1 cellular context compared by ENCODE assay signal in the genomic region with DNA sequence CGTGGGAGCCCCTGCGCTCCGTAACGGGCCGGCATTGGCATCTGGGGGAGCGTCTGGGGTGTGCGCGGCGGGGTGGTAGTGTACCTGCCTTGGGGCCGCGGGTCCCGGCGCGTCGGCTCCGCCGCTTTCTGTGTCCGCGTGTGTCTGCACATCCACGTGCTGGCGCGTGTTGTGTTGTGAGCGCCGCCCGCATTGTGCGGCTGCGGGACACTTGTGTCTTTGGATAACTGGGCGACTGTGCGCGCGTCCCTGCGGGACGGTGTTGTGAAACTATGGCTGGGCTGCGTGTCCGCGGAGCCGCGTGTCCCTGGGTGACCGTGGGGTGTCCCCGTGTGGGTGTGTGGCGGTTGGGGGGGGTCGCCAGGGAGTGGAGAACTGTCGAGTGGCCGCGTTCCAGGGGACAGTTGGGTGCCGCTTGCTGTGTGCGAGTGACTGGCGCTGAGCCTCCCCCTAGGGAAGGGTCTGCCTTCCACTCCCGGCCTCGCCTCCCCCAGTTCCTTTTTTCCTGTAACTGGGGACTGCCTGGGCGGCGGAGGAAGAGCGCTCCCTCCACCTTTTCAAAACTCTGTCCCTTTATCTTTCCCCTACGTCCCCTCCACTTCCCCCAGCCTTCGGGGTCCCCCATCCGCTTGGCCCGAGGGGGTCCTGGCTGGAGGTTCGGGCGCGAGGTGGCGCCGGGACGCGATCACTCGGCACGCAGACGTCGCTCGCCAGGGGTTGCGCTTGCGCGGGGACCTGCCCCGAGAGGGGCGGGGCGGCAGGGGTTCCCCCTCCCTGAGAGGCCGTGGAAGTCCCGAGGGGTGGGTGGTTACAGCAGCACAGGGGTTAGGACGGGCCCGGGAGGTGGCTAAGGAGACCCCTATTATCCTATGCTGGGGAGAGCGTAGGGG.
TF ChIP-seq lines count a peak whose summit lies in the region.

No MANE protein-coding gene starts in this region.

TF ChIP-seq in HepG2, 621 proteins besides CTCF, POLR2A, EP300 and RAD21 (continued from another document and continues in another):
- TF ChIP-seq, protein P1, sequence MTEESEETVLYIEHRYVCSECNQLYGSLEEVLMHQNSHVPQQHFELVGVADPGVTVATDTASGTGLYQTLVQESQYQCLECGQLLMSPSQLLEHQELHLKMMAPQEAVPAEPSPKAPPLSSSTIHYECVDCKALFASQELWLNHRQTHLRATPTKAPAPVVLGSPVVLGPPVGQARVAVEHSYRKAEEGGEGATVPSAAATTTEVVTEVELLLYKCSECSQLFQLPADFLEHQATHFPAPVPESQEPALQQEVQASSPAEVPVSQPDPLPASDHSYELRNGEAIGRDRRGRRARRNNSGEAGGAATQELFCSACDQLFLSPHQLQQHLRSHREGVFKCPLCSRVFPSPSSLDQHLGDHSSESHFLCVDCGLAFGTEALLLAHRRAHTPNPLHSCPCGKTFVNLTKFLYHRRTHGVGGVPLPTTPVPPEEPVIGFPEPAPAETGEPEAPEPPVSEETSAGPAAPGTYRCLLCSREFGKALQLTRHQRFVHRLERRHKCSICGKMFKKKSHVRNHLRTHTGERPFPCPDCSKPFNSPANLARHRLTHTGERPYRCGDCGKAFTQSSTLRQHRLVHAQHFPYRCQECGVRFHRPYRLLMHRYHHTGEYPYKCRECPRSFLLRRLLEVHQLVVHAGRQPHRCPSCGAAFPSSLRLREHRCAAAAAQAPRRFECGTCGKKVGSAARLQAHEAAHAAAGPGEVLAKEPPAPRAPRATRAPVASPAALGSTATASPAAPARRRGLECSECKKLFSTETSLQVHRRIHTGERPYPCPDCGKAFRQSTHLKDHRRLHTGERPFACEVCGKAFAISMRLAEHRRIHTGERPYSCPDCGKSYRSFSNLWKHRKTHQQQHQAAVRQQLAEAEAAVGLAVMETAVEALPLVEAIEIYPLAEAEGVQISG (CRISPR knock-in tag; IDR thresholded peaks at IDR 0.05) = 0 out of 2 replicates have a peak, but pooled peaks have one; percentile 35
- TF ChIP-seq ZNF124 (CRISPR knock-in tag; IDR thresholded peaks at IDR 0.05) = no peak
- TF ChIP-seq TBX3 (IDR thresholded peaks at IDR 0.05; ENCODE audit: borderline replicate concordance) = no peak
- no peak for TF ChIP-seq ARHGAP35 (CRISPR knock-in tag; IDR thresholded peaks at IDR 0.05; ENCODE audit: borderline replicate concordance)
- no peak for TF ChIP-seq GZF1 (CRISPR knock-in tag; IDR thresholded peaks at IDR 0.05)
- TF ChIP-seq, protein P2, sequence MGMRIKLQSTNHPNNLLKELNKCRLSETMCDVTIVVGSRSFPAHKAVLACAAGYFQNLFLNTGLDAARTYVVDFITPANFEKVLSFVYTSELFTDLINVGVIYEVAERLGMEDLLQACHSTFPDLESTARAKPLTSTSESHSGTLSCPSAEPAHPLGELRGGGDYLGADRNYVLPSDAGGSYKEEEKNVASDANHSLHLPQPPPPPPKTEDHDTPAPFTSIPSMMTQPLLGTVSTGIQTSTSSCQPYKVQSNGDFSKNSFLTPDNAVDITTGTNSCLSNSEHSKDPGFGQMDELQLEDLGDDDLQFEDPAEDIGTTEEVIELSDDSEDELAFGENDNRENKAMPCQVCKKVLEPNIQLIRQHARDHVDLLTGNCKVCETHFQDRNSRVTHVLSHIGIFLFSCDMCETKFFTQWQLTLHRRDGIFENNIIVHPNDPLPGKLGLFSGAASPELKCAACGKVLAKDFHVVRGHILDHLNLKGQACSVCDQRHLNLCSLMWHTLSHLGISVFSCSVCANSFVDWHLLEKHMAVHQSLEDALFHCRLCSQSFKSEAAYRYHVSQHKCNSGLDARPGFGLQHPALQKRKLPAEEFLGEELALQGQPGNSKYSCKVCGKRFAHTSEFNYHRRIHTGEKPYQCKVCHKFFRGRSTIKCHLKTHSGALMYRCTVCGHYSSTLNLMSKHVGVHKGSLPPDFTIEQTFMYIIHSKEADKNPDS (CRISPR knock-in tag; IDR thresholded peaks at IDR 0.05) = no peak
- TF ChIP-seq ARID2 (CRISPR knock-in tag; IDR thresholded peaks at IDR 0.05; ENCODE audit: borderline replicate concordance) = no peak
- TF ChIP-seq, protein P3, sequence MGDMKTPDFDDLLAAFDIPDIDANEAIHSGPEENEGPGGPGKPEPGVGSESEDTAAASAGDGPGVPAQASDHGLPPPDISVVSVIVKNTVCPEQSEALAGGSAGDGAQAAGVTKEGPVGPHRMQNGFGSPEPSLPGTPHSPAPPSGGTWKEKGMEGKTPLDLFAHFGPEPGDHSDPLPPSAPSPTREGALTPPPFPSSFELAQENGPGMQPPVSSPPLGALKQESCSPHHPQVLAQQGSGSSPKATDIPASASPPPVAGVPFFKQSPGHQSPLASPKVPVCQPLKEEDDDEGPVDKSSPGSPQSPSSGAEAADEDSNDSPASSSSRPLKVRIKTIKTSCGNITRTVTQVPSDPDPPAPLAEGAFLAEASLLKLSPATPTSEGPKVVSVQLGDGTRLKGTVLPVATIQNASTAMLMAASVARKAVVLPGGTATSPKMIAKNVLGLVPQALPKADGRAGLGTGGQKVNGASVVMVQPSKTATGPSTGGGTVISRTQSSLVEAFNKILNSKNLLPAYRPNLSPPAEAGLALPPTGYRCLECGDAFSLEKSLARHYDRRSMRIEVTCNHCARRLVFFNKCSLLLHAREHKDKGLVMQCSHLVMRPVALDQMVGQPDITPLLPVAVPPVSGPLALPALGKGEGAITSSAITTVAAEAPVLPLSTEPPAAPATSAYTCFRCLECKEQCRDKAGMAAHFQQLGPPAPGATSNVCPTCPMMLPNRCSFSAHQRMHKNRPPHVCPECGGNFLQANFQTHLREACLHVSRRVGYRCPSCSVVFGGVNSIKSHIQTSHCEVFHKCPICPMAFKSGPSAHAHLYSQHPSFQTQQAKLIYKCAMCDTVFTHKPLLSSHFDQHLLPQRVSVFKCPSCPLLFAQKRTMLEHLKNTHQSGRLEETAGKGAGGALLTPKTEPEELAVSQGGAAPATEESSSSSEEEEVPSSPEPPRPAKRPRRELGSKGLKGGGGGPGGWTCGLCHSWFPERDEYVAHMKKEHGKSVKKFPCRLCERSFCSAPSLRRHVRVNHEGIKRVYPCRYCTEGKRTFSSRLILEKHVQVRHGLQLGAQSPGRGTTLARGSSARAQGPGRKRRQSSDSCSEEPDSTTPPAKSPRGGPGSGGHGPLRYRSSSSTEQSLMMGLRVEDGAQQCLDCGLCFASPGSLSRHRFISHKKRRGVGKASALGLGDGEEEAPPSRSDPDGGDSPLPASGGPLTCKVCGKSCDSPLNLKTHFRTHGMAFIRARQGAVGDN (CRISPR knock-in tag; IDR thresholded peaks at IDR 0.05) = peak; percentile 89
- TF ChIP-seq, protein P4, sequence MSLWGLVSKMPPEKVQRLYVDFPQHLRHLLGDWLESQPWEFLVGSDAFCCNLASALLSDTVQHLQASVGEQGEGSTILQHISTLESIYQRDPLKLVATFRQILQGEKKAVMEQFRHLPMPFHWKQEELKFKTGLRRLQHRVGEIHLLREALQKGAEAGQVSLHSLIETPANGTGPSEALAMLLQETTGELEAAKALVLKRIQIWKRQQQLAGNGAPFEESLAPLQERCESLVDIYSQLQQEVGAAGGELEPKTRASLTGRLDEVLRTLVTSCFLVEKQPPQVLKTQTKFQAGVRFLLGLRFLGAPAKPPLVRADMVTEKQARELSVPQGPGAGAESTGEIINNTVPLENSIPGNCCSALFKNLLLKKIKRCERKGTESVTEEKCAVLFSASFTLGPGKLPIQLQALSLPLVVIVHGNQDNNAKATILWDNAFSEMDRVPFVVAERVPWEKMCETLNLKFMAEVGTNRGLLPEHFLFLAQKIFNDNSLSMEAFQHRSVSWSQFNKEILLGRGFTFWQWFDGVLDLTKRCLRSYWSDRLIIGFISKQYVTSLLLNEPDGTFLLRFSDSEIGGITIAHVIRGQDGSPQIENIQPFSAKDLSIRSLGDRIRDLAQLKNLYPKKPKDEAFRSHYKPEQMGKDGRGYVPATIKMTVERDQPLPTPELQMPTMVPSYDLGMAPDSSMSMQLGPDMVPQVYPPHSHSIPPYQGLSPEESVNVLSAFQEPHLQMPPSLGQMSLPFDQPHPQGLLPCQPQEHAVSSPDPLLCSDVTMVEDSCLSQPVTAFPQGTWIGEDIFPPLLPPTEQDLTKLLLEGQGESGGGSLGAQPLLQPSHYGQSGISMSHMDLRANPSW (CRISPR knock-in tag; IDR thresholded peaks at IDR 0.05; ENCODE audit: borderline replicate concordance) = no peak
- TF ChIP-seq, protein P5, sequence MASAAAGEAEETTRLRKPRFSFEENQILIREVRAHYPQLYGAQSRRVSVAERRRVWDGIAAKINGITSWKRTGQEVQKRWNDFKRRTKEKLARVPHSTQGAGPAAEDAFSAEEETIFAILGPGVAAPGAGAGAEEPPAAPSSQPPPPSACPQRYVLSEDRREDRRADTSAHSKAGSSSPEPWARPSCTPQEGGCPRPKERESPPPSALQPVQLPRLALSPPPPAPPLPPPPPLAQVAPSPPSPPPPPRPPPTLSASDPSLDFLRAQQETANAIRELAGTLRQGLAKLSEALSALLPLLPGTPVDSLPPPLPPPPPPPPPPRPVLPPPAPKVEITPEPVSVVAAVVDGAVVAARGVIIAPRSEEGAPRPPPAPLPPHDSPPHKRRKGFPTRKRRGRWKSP (CRISPR knock-in tag; IDR thresholded peaks at IDR 0.05) = no peak
- TF ChIP-seq, protein P6, sequence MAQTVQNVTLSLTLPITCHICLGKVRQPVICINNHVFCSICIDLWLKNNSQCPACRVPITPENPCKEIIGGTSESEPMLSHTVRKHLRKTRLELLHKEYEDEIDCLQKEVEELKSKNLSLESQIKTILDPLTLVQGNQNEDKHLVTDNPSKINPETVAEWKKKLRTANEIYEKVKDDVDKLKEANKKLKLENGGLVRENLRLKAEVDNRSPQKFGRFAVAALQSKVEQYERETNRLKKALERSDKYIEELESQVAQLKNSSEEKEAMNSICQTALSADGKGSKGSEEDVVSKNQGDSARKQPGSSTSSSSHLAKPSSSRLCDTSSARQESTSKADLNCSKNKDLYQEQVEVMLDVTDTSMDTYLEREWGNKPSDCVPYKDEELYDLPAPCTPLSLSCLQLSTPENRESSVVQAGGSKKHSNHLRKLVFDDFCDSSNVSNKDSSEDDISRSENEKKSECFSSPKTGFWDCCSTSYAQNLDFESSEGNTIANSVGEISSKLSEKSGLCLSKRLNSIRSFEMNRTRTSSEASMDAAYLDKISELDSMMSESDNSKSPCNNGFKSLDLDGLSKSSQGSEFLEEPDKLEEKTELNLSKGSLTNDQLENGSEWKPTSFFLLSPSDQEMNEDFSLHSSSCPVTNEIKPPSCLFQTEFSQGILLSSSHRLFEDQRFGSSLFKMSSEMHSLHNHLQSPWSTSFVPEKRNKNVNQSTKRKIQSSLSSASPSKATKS (CRISPR knock-in tag; IDR thresholded peaks at IDR 0.05) = no peak
- no peak for TF ChIP-seq NCOA5 (CRISPR knock-in tag; IDR thresholded peaks at IDR 0.05)
- TF ChIP-seq ZEB1 (IDR thresholded peaks at IDR 0.05; ENCODE audit: insufficient replicate concordance, low read depth) = no peak
- TF ChIP-seq SALL2 (CRISPR knock-in tag; IDR thresholded peaks at IDR 0.05) = no peak
- 0 out of 2 replicates have a peak, but pooled peaks have one; percentile 61 for TF ChIP-seq ZNF430 (CRISPR knock-in tag; IDR thresholded peaks at IDR 0.05)
- TF ChIP-seq, protein P7, sequence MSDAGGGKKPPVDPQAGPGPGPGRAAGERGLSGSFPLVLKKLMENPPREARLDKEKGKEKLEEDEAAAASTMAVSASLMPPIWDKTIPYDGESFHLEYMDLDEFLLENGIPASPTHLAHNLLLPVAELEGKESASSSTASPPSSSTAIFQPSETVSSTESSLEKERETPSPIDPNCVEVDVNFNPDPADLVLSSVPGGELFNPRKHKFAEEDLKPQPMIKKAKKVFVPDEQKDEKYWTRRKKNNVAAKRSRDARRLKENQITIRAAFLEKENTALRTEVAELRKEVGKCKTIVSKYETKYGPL (CRISPR knock-in tag; IDR thresholded peaks at IDR 0.05) = no peak
- TF ChIP-seq, protein P8, sequence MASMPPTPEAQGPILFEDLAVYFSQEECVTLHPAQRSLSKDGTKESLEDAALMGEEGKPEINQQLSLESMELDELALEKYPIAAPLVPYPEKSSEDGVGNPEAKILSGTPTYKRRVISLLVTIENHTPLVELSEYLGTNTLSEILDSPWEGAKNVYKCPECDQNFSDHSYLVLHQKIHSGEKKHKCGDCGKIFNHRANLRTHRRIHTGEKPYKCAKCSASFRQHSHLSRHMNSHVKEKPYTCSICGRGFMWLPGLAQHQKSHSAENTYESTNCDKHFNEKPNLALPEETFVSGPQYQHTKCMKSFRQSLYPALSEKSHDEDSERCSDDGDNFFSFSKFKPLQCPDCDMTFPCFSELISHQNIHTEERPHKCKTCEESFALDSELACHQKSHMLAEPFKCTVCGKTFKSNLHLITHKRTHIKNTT (CRISPR knock-in tag; IDR thresholded peaks at IDR 0.05) = no peak
- TF ChIP-seq ADNP (CRISPR knock-in tag; IDR thresholded peaks at IDR 0.05) = no peak
- TF ChIP-seq, protein P9, sequence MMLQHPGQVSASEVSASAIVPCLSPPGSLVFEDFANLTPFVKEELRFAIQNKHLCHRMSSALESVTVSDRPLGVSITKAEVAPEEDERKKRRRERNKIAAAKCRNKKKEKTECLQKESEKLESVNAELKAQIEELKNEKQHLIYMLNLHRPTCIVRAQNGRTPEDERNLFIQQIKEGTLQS (CRISPR knock-in tag; IDR thresholded peaks at IDR 0.05) = no peak
- TF ChIP-seq ZNF619 (CRISPR knock-in tag; IDR thresholded peaks at IDR 0.05) = no peak
- TF ChIP-seq KDM5A (IDR thresholded peaks at IDR 0.05; ENCODE audit: borderline replicate concordance, low read length) = no peak
- TF ChIP-seq ZNF841 (CRISPR knock-in tag; IDR thresholded peaks at IDR 0.05; ENCODE audit: borderline replicate concordance) = no peak
- no peak for TF ChIP-seq ZNF790 (CRISPR knock-in tag; IDR thresholded peaks at IDR 0.05; ENCODE audit: borderline replicate concordance)
- TF ChIP-seq ZNF543 (CRISPR knock-in tag; IDR thresholded peaks at IDR 0.05) = no peak
- TF ChIP-seq HNRNPUL1 (IDR thresholded peaks at IDR 0.05; ENCODE audit: low read depth, low read length) = no peak
- TF ChIP-seq POLR2AphosphoS5 (IDR thresholded peaks at IDR 0.05; ENCODE audit: low read depth, low read length) = no peak
- TF ChIP-seq SCMH1 (CRISPR knock-in tag; IDR thresholded peaks at IDR 0.05; ENCODE audit: borderline replicate concordance) = no peak
- TF ChIP-seq DR1 (CRISPR knock-in tag; IDR thresholded peaks at IDR 0.05) = no peak
- no peak for TF ChIP-seq ZSCAN12 (CRISPR knock-in tag; IDR thresholded peaks at IDR 0.05)
- TF ChIP-seq CC2D1A (CRISPR knock-in tag; IDR thresholded peaks at IDR 0.05) = no peak
- no peak for TF ChIP-seq NBN (conservative IDR thresholded peaks at IDR 0.05)
- TF ChIP-seq, protein P10, sequence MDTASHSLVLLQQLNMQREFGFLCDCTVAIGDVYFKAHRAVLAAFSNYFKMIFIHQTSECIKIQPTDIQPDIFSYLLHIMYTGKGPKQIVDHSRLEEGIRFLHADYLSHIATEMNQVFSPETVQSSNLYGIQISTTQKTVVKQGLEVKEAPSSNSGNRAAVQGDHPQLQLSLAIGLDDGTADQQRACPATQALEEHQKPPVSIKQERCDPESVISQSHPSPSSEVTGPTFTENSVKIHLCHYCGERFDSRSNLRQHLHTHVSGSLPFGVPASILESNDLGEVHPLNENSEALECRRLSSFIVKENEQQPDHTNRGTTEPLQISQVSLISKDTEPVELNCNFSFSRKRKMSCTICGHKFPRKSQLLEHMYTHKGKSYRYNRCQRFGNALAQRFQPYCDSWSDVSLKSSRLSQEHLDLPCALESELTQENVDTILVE (CRISPR knock-in tag; IDR thresholded peaks at IDR 0.05) = no peak
- TF ChIP-seq MZF1 (CRISPR knock-in tag; IDR thresholded peaks at IDR 0.05; ENCODE audit: borderline replicate concordance) = no peak
- TF ChIP-seq MYC (CRISPR knock-in tag; IDR thresholded peaks at IDR 0.05; ENCODE audit: borderline replicate concordance) = peak; percentile 90
- no peak for TF ChIP-seq SRSF4 (IDR thresholded peaks at IDR 0.05; ENCODE audit: low read depth, low read length, poor library complexity, severe bottlenecking)
- TF ChIP-seq, protein P11, sequence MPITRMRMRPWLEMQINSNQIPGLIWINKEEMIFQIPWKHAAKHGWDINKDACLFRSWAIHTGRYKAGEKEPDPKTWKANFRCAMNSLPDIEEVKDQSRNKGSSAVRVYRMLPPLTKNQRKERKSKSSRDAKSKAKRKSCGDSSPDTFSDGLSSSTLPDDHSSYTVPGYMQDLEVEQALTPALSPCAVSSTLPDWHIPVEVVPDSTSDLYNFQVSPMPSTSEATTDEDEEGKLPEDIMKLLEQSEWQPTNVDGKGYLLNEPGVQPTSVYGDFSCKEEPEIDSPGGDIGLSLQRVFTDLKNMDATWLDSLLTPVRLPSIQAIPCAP (CRISPR knock-in tag; IDR thresholded peaks at IDR 0.05; ENCODE audit: low read depth) = no peak
